21 cellular contexts compared by ENCODE assay signal in genomic region chr13:113468029-113468428, GRCh38.
"Had no signal": no experiment of that assay in that cellular context is flagged by ENCODE, and none has a peak within 500 bp of the region (broad histone marks: within the 10 kb centered on the region; RNA-seq: fewer than 3 reads in every experiment).

No MANE protein-coding gene starts in this region.

- H3K4me1 Mint-ChIP-seq: memory B cell had no signal

- H3K27me3 Mint-ChIP-seq: memory B cell; stimulated activated naive B cell treated with anti-CD40 and anti-IgM and Interleukin-4, amounts not matched to agents 10 μg/mL and 1 μg/mL and 100 μg/mL, for 72 hours had no signal

- H3K4me3 Mint-ChIP-seq: immature natural killer cell; memory B cell; mesothelial cell of epicardium; natural killer cell; stimulated activated naive B cell treated with anti-CD40 and anti-IgM and Interleukin-4, amounts not matched to agents 10 μg/mL and 1 μg/mL and 100 μg/mL, for 72 hours had no signal

- ATAC-seq: esophagus mucosa; gastrocnemius medialis; left lung; lower lobe of right lung; natural killer cell; psoas muscle; sciatic nerve; stimulated activated naive B cell treated with anti-CD40 and anti-IgM and Interleukin-4, amounts not matched to agents 10 μg/mL and 1 μg/mL and 100 μg/mL, for 72 hours had no signal

- H3K27ac Mint-ChIP-seq: immature natural killer cell; memory B cell; natural killer cell; stimulated activated naive B cell treated with anti-CD40 and anti-IgM and Interleukin-4, amounts not matched to agents 10 μg/mL and 1 μg/mL and 100 μg/mL, for 72 hours had no signal

- DNase-seq: effector CD4-positive, alpha-beta T cell; gastrocnemius medialis; immature natural killer cell; left lung; lower lobe of right lung; natural killer cell; spleen; stimulated activated CD4-positive, alpha-beta T cell treated with anti-CD3 and anti-CD28 coated beads, Interleukin-15, amount 100 ng/mL, for 24 hours; stimulated activated CD4-positive, alpha-beta T cell treated with anti-CD3 and anti-CD28 coated beads, Interleukin-1b, Interleukin-23, amount 100 ng/mL, for 48 hours; stimulated activated CD4-positive, alpha-beta T cell treated with anti-CD3 and anti-CD28 coated beads, Interleukin-4, amount 100 ng/mL, for 4 hours; stimulated activated naive B cell treated with anti-CD40 and anti-IgM and Interleukin-4, amounts not matched to agents 10 μg/mL and 1 μg/mL and 100 μg/mL, for 72 hours; stomach; substantia nigra; trophoblast cell had no signal

- H3K36me3 Mint-ChIP-seq: natural killer cell had no signal

- H3K9ac ChIP-seq: parathyroid adenoma had no signal

- H3K9me3 ChIP-seq: gastrocnemius medialis, left lung, lower lobe of right lung, psoas muscle, spleen, stomach had no signal

- H3K27me3 ChIP-seq: gastrocnemius medialis, left lung, spleen, stomach had no signal

- H3K4me3 ChIP-seq: coronary artery, gastrocnemius medialis, left lung, lower lobe of right lung, psoas muscle, spleen, stomach had no signal

- H3K4me1 ChIP-seq: gastrocnemius medialis, left lung, lower lobe of right lung, parathyroid adenoma, psoas muscle, stomach had no signal

- H3K9me3 Mint-ChIP-seq: immature natural killer cell; memory B cell; mesothelial cell of epicardium; natural killer cell; stimulated activated naive B cell treated with anti-CD40 and anti-IgM and Interleukin-4, amounts not matched to agents 10 μg/mL and 1 μg/mL and 100 μg/mL, for 72 hours had no signal

- H3K27ac ChIP-seq: coronary artery, gastrocnemius medialis, left lung, lower lobe of right lung, parathyroid adenoma, psoas muscle, spleen, stomach had no signal
